ENCODE assay signal across 20 cellular contexts in genomic region chr6:40394381-40394780, GRCh38.
"Had no signal": no experiment of that assay in that cellular context is flagged by ENCODE, and none has a peak within 500 bp of the region (broad histone marks: within the 10 kb centered on the region; RNA-seq: fewer than 3 reads in every experiment).

No MANE protein-coding gene starts in this region.

- H3K27ac ChIP-seq: brain microvascular endothelial cell, foreskin keratinocyte, heart left ventricle had no signal

- DNase-seq: activated CD4-positive, alpha-beta memory T cell treated with anti-CD3 and anti-CD28 coated beads, Interleukin-2, amount 10 ng/mL, durations not matched to agents 7 days and 5 days; activated CD4-positive, alpha-beta T cell treated with anti-CD3 and anti-CD28 coated beads for 1 hour; activated CD4-positive, alpha-beta T cell treated with anti-CD3 and anti-CD28 coated beads for 4 hours; activated CD4-positive, alpha-beta T cell treated with anti-CD3 and anti-CD28 coated beads, Interleukin-2, amount 10 ng/mL, durations not matched to agents 7 days and 5 days; activated CD4-positive, alpha-beta T cell treated with anti-CD3 and anti-CD28 coated beads, Interleukin-2, amount 50 U/mL, for 4 hours; activated effector memory CD4-positive, alpha-beta T cell treated with anti-CD3 and anti-CD28 coated beads, Interleukin-2, amount 50 U/mL, for 16 hours; activated naive CD4-positive, alpha-beta T cell treated with anti-CD3 and anti-CD28 coated beads, Interleukin-2, amount 10 ng/mL, durations not matched to agents 7 days and 5 days; activated T-cell treated with anti-CD3 and anti-CD28 coated beads, Interleukin-2, amount 50 U/mL, for 1 hour; activated T-cell treated with anti-CD3 and anti-CD28 coated beads, Interleukin-2, amount 50 U/mL, for 48 hours; amniotic stem cell; anterior cingulate cortex; brain microvascular endothelial cell; caudate nucleus; effector memory CD4-positive, alpha-beta T cell; gastrocnemius medialis; glutamatergic neuron; heart left ventricle; T-helper 2 cell had no signal

- H3K9me3 ChIP-seq: gastrocnemius medialis, heart left ventricle had no signal

- H3K4me1 ChIP-seq: heart left ventricle had no signal

- H3K4me3 ChIP-seq: gastrocnemius medialis, heart left ventricle had no signal

- ATAC-seq: heart left ventricle, WTC11 had no signal

- H3K27me3 ChIP-seq: brain microvascular endothelial cell, gastrocnemius medialis had no signal

- H3K36me3 ChIP-seq: brain microvascular endothelial cell, gastrocnemius medialis, heart left ventricle had no signal
